In the genomic region with DNA sequence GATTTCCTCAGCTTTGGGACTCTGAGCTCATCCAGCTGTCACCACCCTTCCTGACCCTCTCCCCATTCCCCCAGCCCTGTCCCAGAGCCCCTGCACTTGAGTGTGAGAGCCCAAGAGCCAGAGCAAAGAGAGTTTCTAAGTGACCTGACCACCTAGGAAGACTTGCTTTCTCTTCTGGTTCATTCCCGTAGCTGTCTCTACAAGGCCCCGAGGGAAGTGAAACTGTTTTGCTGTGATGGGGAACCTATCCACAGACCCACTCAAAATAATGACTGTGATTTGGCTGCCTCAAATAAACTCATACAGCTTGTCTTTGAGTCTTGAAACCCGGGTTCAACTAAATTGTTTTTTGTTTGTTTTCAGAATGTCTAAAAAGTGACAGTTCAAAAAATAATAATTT, we compare ENCODE assay signal across 15 cellular contexts.
A peak's percentile ranks its signal among the peaks of the same experiment; 100 is the strongest.
DNase-seq lines count a peak whose midpoint lies in the region; ATAC-seq, FAIRE-seq and TF ChIP-seq lines count a peak whose summit lies in the region.
"Had no signal": no experiment of that assay in that cellular context is flagged by ENCODE, and none has a peak within 500 bp of the region (broad histone marks: within the 10 kb centered on the region; RNA-seq: fewer than 3 reads in every experiment).

No MANE protein-coding gene starts in this region.

- CTCF ChIA-PET in PC-3 (lab: Charles Lee) = no interaction called here

- H3K4me3 ChIP-seq in PC-3 (ENCODE audit: low read length) (no peak overlapping the region), hepatocyte (no peak overlapping the region)
- H3K4me3 ChIP-seq: BLaER1, suprapubic skin had no signal

- H3K9me3 ChIP-seq in PC-3 (ENCODE audit: low read length) (no peaks in the 10 kb centered on the region), hepatocyte (ENCODE audit: low read depth) (no peaks in the 10 kb centered on the region)
- H3K9me3 ChIP-seq: BLaER1, suprapubic skin had no signal

- intact Hi-C loops in PC-3 (cut with micrococcal nuclease) = loop anchor here (5.0 kb wide), 1 partner anchor 46 kb away; no protein-coding TSS in a partner anchor

- DNase-seq in PC-3 = no peak
- DNase-seq in inferior parietal cortex (ENCODE audit: extremely low spot score) = no peak
- DNase-seq in DMS 273 treated with DMSO at 0.1 percent for 48 hours (lab: John Stamatoyannopoulos, UW) = no peak
- DNase-seq in D721Med (ENCODE audit: insufficient read length, low spot score) = no peak
- DNase-seq in hepatocyte (ENCODE audit: low spot score) = no peak
- DNase-seq: activated effector memory CD4-positive, alpha-beta T cell treated with Interleukin-2 at 50 U/mL for 16 hours; NCI-H1105; OCI-M1; stimulated activated CD4-positive, alpha-beta T cell treated with anti-CD3 and anti-CD28 coated beads, Interleukin-2, amount 100 ng/mL, for 48 hours had no signal

- POLR2A ChIA-PET in PC-3 (lab: Charles Lee; ENCODE audit: unreplicated experiment) = no interaction called here

- H2AFZ ChIP-seq in PC-3 (ENCODE audit: low read length) (no peak overlapping the region), hepatocyte (no peak overlapping the region)

- peak; percentile 95 for ATAC-seq in GM18511 (IDR thresholded peaks at IDR 0.05; ENCODE audit: unreplicated experiment)
- peak; percentile 85 for ATAC-seq in GM21447 (IDR thresholded peaks at IDR 0.05; ENCODE audit: unreplicated experiment)
- peak; percentile 80 for ATAC-seq in HG03108 (IDR thresholded peaks at IDR 0.05; ENCODE audit: unreplicated experiment)
- ATAC-seq in PC-3 = no peak

- no peaks in the 10 kb centered on the region for H3K79me2 ChIP-seq in PC-3 (ENCODE audit: low read length)
- H3K79me2 ChIP-seq in hepatocyte = no peaks in the 10 kb centered on the region

- peak overlapping the region; percentile 69 for H3K9ac ChIP-seq in PC-3 (ENCODE audit: low read length)
- H3K9ac ChIP-seq: BLaER1 had no signal

- TF ChIP-seq CTCF in PC-3 (conservative IDR thresholded peaks at IDR 0.05; ENCODE audit: low read depth, low read length) (no peak), D721Med (IDR thresholded peaks at IDR 0.05; ENCODE audit: insufficient read depth, missing control alignments) (no peak), hepatocyte (IDR thresholded peaks at IDR 0.05; ENCODE audit: poor library complexity) (no peak)

- H3K36me3 ChIP-seq in PC-3 (ENCODE audit: low read depth, low read length) (no peaks in the 10 kb centered on the region), hepatocyte (replicated peaks; ENCODE audit: insufficient read depth, low read depth) (no peaks in the 10 kb centered on the region)

- H3K27me3 ChIP-seq in PC-3 (ENCODE audit: low read length) = no peaks in the 10 kb centered on the region
- H3K27me3 ChIP-seq in hepatocyte = no peaks in the 10 kb centered on the region
- H3K27me3 ChIP-seq: BLaER1, suprapubic skin had no signal

- 88% methylated on average over 3 of the region's 3 CpGs for WGBS in hepatocyte (ENCODE audit: low lambda C conversion rate, missing lambda C conversion rate)

- H3K9me2 ChIP-seq in PC-3 (replicated peaks; ENCODE audit: low read length) (no peaks in the 10 kb centered on the region), hepatocyte (replicated peaks; ENCODE audit: insufficient read depth) (no peaks in the 10 kb centered on the region)

- no TSS peak for BruUV-seq in PC-3 (replicated peaks; lab: Mats Ljungman, UMichigan)

- peak overlapping the region; percentile 77 for H3K27ac ChIP-seq in PC-3 (ENCODE audit: low read length)
- no peak overlapping the region for H3K27ac ChIP-seq in hepatocyte
- H3K27ac ChIP-seq: BLaER1, HL-60, suprapubic skin had no signal

- H4K20me1 ChIP-seq in PC-3 (ENCODE audit: low read length) = no peaks in the 10 kb centered on the region
- no peaks in the 10 kb centered on the region for H4K20me1 ChIP-seq in hepatocyte (ENCODE audit: insufficient read depth, poor library complexity, severe bottlenecking)
- H4K20me1 ChIP-seq: BLaER1 had no signal

- H3K4me2 ChIP-seq in PC-3 (ENCODE audit: low read length) (no peak overlapping the region), hepatocyte (no peak overlapping the region)
- H3K4me2 ChIP-seq: BLaER1 had no signal

- no peaks in the 10 kb centered on the region for H3F3A ChIP-seq in PC-3 (ENCODE audit: low read length, unreplicated experiment)

- H3K4me1 ChIP-seq in PC-3 (ENCODE audit: insufficient read depth, low read length) = peaks cover 29% of the 10 kb centered on the region
- H3K4me1 ChIP-seq in hepatocyte (ENCODE audit: insufficient read depth) = no peaks in the 10 kb centered on the region
- H3K4me1 ChIP-seq: BLaER1, suprapubic skin had no signal

- FAIRE-seq in D721Med (lab: Jason Lieb, UNC) = no peak
